ENCODE assay signal across 18 cellular contexts in genomic region chr17:67569873-67570272, GRCh38.
A peak's percentile ranks its signal among the peaks of the same experiment; 100 is the strongest.
DNase-seq lines count a peak whose midpoint lies in the region; ATAC-seq, FAIRE-seq and TF ChIP-seq lines count a peak whose summit lies in the region.
"Had no signal": no experiment of that assay in that cellular context is flagged by ENCODE, and none has a peak within 500 bp of the region (broad histone marks: within the 10 kb centered on the region; RNA-seq: fewer than 3 reads in every experiment).

No MANE protein-coding gene starts in this region.

- no peak for TF ChIP-seq CTCF in CD8-positive, alpha-beta T cell (IDR thresholded peaks at IDR 0.05)
- no peak for TF ChIP-seq CTCF in PC-3 (conservative IDR thresholded peaks at IDR 0.05; ENCODE audit: low read depth, low read length)

- no peak overlapping the region for H3K27ac ChIP-seq in CD8-positive, alpha-beta T cell (ENCODE audit: low read depth, low read length)
- H3K27ac ChIP-seq in PC-3 (ENCODE audit: low read length): no peak overlapping the region
- H3K27ac ChIP-seq: SK-N-MC, stomach had no signal

- peak overlapping the region; percentile 45 for H3K27ac Mint-ChIP-seq in CD8-positive, alpha-beta T cell
- H3K27ac Mint-ChIP-seq: WTC11 had no signal

- no peaks in the 10 kb centered on the region for H3K36me3 ChIP-seq in CD8-positive, alpha-beta T cell (ENCODE audit: insufficient read depth, low read length)
- no peaks in the 10 kb centered on the region for H3K36me3 ChIP-seq in PC-3 (ENCODE audit: low read depth, low read length)

- H3K79me2 ChIP-seq in PC-3 (ENCODE audit: low read length): no peaks in the 10 kb centered on the region

- H3K4me2 ChIP-seq in PC-3 (ENCODE audit: low read length): no peak overlapping the region

- ATAC-seq in CD8-positive, alpha-beta T cell: no peak
- ATAC-seq in GM21529 (IDR thresholded peaks at IDR 0.05; ENCODE audit: unreplicated experiment): peak; percentile 34
- ATAC-seq in PC-3: no peak; the same call in 1 of the 2 replicates
- no peak for ATAC-seq in HG03025 (IDR thresholded peaks at IDR 0.05; ENCODE audit: low FRiP score, unreplicated experiment)
- ATAC-seq in HG03108 (IDR thresholded peaks at IDR 0.05; ENCODE audit: unreplicated experiment): no peak
- ATAC-seq: WTC11 had no signal

- no TSS peak for BruUV-seq in PC-3 (replicated peaks; lab: Mats Ljungman, UMichigan)

- intact Hi-C loops in CD8-positive, alpha-beta T cell (cut with DNase I, micrococcal nuclease): no loop called here
- intact Hi-C loops in PC-3 (cut with micrococcal nuclease): no loop called here

- no peak for FAIRE-seq in RCC 7860 (lab: Jason Lieb, UNC)

- POLR2A ChIA-PET in CD8-positive, alpha-beta T cell (lab: Charles Lee): no interaction called here
- POLR2A ChIA-PET in PC-3 (lab: Charles Lee; ENCODE audit: unreplicated experiment): no interaction called here

- H3K27me3 Mint-ChIP-seq in CD8-positive, alpha-beta T cell (ENCODE audit: low read depth): no peaks in the 10 kb centered on the region

- DNase-seq in CD8-positive, alpha-beta T cell: no peak
- DNase-seq in PC-3 (peak; percentile 12), islet precursor cell (peak; percentile 67), RCC 7860 (ENCODE audit: low spot score) (no peak), cerebellar cortex (ENCODE audit: low spot score) (no peak)
- DNase-seq: aorta; effector memory CD4-positive, alpha-beta T cell; KG1; NCI-H187 treated with DMSO at 0.1 percent for 48 hours; NCI-H526 treated with DMSO at 0.1 percent for 48 hours; right cardiac atrium; stimulated activated CD4-positive, alpha-beta T cell treated with anti-CD3 and anti-CD28 coated beads, Interleukin-4, amount 100 ng/mL, for 4 hours; stomach had no signal

- H3K4me1 ChIP-seq in CD8-positive, alpha-beta T cell (ENCODE audit: insufficient read depth, low read length): no peaks in the 10 kb centered on the region
- H3K4me1 ChIP-seq in PC-3 (ENCODE audit: insufficient read depth, low read length): no peaks in the 10 kb centered on the region
- H3K4me1 ChIP-seq: stomach had no signal

- no peak overlapping the region for H3K4me3 Mint-ChIP-seq in CD8-positive, alpha-beta T cell
- H3K4me3 Mint-ChIP-seq: WTC11 had no signal

- no peaks in the 10 kb centered on the region for H3F3A ChIP-seq in PC-3 (ENCODE audit: low read length, unreplicated experiment)

- peaks cover 36% of the 10 kb centered on the region for H3K4me1 Mint-ChIP-seq in CD8-positive, alpha-beta T cell (ENCODE audit: low read depth)

- H2AFZ ChIP-seq in PC-3 (ENCODE audit: low read length): no peak overlapping the region

- H3K9me3 Mint-ChIP-seq in CD8-positive, alpha-beta T cell: no peaks in the 10 kb centered on the region

- CTCF ChIA-PET in CD8-positive, alpha-beta T cell (lab: Charles Lee): interaction anchor here (2.6 kb wide), 1 partner anchor 195 kb away, joined by 12 read pairs; no protein-coding TSS in a partner anchor
- CTCF ChIA-PET in PC-3 (lab: Charles Lee): no interaction called here

- H4K20me1 ChIP-seq in PC-3 (ENCODE audit: low read length): no peaks in the 10 kb centered on the region

- peaks cover 62% of the 10 kb centered on the region for H3K36me3 Mint-ChIP-seq in CD8-positive, alpha-beta T cell

- H3K9ac ChIP-seq in PC-3 (ENCODE audit: low read length): no peak overlapping the region

- H3K9me3 ChIP-seq in CD8-positive, alpha-beta T cell (ENCODE audit: low read length): no peaks in the 10 kb centered on the region
- no peaks in the 10 kb centered on the region for H3K9me3 ChIP-seq in PC-3 (ENCODE audit: low read length)
- H3K9me3 ChIP-seq: stomach had no signal

- no peak overlapping the region for H3K4me3 ChIP-seq in CD8-positive, alpha-beta T cell (ENCODE audit: low read depth, low read length)
- no peak overlapping the region for H3K4me3 ChIP-seq in PC-3 (ENCODE audit: low read length)
- H3K4me3 ChIP-seq: SK-N-MC, stomach had no signal

- H3K27me3 ChIP-seq in CD8-positive, alpha-beta T cell (ENCODE audit: insufficient read depth, low read length): no peaks in the 10 kb centered on the region
- no peaks in the 10 kb centered on the region for H3K27me3 ChIP-seq in PC-3 (ENCODE audit: low read length)
- H3K27me3 ChIP-seq: stomach had no signal

- no peaks in the 10 kb centered on the region for H3K9me2 ChIP-seq in PC-3 (replicated peaks; ENCODE audit: low read length)

Comparison
In these comparisons a context has a peak if more than half of its experiments do, and no peak if none do; other contexts are left out.
1. DNase-seq: peak in PC-3 (single experiment) and islet precursor cell (single experiment); none in CD8-positive, alpha-beta T cell (0 of 7), RCC 7860 (single experiment) and cerebellar cortex (single experiment).